In genomic region chr6:41332842-41333736, GRCh38 we compare ENCODE assay signal across 19 cellular contexts. TPM values are rescaled to one million over a fixed set of nuclear protein-coding genes. Genes with fewer than 3 reads are reported as not detected.
DNase-seq lines count a peak whose midpoint lies in the region; ATAC-seq, FAIRE-seq and TF ChIP-seq lines count a peak whose summit lies in the region.
"Had no signal": no experiment of that assay in that cellular context is flagged by ENCODE, and none has a peak within 500 bp of the region (broad histone marks: within the 10 kb centered on the region; RNA-seq: fewer than 3 reads in every experiment).

No MANE protein-coding gene starts in this region.

- H3K4me3 ChIP-seq in BLaER1 treated with 17β-estradiol and CSF1 and Interleukin-3, amounts not matched to agents 10 nM and 100 nM, result 0 out of 20 replicates have a peak overlapping the region, but pooled peaks of 1 of the 10 experiments have one; percentile 5
- H3K4me3 ChIP-seq in DOHH2 (ENCODE audit: low read length) (peak overlapping the region; percentile 21), BE2C (ENCODE audit: low read depth, low read length) (no peak overlapping the region)
- H3K4me3 ChIP-seq: thyroid gland had no signal

- peaks cover 39 to 76% (median 63%) of the 10 kb centered on the region in 10 experiments for H3K4me1 ChIP-seq in BLaER1 treated with 17β-estradiol and CSF1 and Interleukin-3, amounts not matched to agents 10 nM and 100 nM
- H3K4me1 ChIP-seq in DOHH2 (ENCODE audit: control insufficient read depth, low read length), result peaks cover 35% of the 10 kb centered on the region
- H3K4me1 ChIP-seq in BE2C, result no peaks in the 10 kb centered on the region
- H3K4me1 ChIP-seq: thyroid gland had no signal

- H3K27ac ChIP-seq in BLaER1 treated with 17β-estradiol and CSF1 and Interleukin-3, amounts not matched to agents 10 nM and 100 nM, result peak overlapping the region in 4 of 11 experiments; percentile 43 to 53 (median 44); a peak in 7 of 22 replicates
- peak overlapping the region; percentile 47 for H3K27ac ChIP-seq in DOHH2 (ENCODE audit: low read depth, low read length)
- H3K27ac ChIP-seq: epithelial cell of prostate, thyroid gland had no signal

- no peaks in the 10 kb centered on the region for H3K36me3 ChIP-seq in BLaER1 treated with 17β-estradiol and CSF1 and Interleukin-3, amounts not matched to agents 10 nM and 100 nM
- no peaks in the 10 kb centered on the region for H3K36me3 ChIP-seq in DOHH2 (ENCODE audit: control insufficient read depth, low read length)
- H3K36me3 ChIP-seq in BE2C, result no peaks in the 10 kb centered on the region
- H3K36me3 ChIP-seq: thyroid gland had no signal

- peaks cover 55 to 58% (median 55%) of the 10 kb centered on the region in 3 donors for H3K4me1 Mint-ChIP-seq in T-cell
- peaks cover 59 to 67% of the 10 kb centered on the region in 2 donors for H3K4me1 Mint-ChIP-seq in immature natural killer cell
- no peaks in the 10 kb centered on the region for H3K4me1 Mint-ChIP-seq in HFFc6 (ENCODE audit: low read depth)
- H3K4me1 Mint-ChIP-seq: neural crest cell had no signal

- peak overlapping the region in 5 of 11 experiments; percentile 9 to 59 (median 56); a peak in 9 of 22 replicates for H3K9ac ChIP-seq in BLaER1 treated with 17β-estradiol and CSF1 and Interleukin-3, amounts not matched to agents 10 nM and 100 nM

- H3K27ac Mint-ChIP-seq in T-cell (peak overlapping the region; percentile 70 to 90), immature natural killer cell (peak overlapping the region; percentile 92 to 98 (median 96)), HFFc6 (no peak overlapping the region)

- peak overlapping the region in 1 of 3 donors; percentile 73 for H3K4me3 Mint-ChIP-seq in T-cell
- H3K4me3 Mint-ChIP-seq in immature natural killer cell, result peak overlapping the region; percentile 71 to 84 (median 75)
- no peak overlapping the region for H3K4me3 Mint-ChIP-seq in HFFc6
- H3K4me3 Mint-ChIP-seq: neural crest cell had no signal

- H3F3A ChIP-seq in DOHH2 (ENCODE audit: control insufficient read depth, insufficient read depth), result no peaks in the 10 kb centered on the region

- FAIRE-seq in GM19239 (lab: Jason Lieb, UNC), result no peak
- FAIRE-seq: astrocyte had no signal

- TF ChIP-seq CTCF in DOHH2 (IDR thresholded peaks at IDR 0.05; ENCODE audit: low read depth, low read length, poor library complexity, severe bottlenecking) (no peak), HFFc6 (IDR thresholded peaks at IDR 0.05) (no peak), BE2C (IDR thresholded peaks at IDR 0.05; ENCODE audit: low read depth, low read length) (no peak)

- intact Hi-C loops in head of caudate nucleus (cut with DNase I), result no loop called here

- H4K20me1 ChIP-seq in BLaER1 treated with 17β-estradiol and CSF1 and Interleukin-3, amounts not matched to agents 10 nM and 100 nM, result no peaks in the 10 kb centered on the region; a peak in 1 of 22 replicates
- H4K20me1 ChIP-seq in DOHH2 (ENCODE audit: control insufficient read depth, insufficient read depth, low read depth, low read length), result no peaks in the 10 kb centered on the region

- no peaks in the 10 kb centered on the region for H3K36me3 Mint-ChIP-seq in T-cell
- H3K36me3 Mint-ChIP-seq in immature natural killer cell, result no peaks in the 10 kb centered on the region
- H3K36me3 Mint-ChIP-seq in HFFc6 (ENCODE audit: low read depth), result no peaks in the 10 kb centered on the region

- no peak for DNase-seq in T-cell
- no peak for DNase-seq in immature natural killer cell
- DNase-seq in head of caudate nucleus, result no peak
- DNase-seq in HFFc6, result no peak
- no peak for DNase-seq in BE2C
- DNase-seq in GM19239 (ENCODE audit: insufficient read length, low spot score), result no peak
- DNase-seq: cortex of kidney, mammary epithelial cell, NCI-H1092, NCI-H82, SW 1271, thyroid gland had no signal

- 0 out of 22 replicates have a peak, but pooled peaks cover 0 to 4% (median 0%) of the 10 kb centered on the region in 11 experiments for H3K27me3 ChIP-seq in BLaER1 treated with 17β-estradiol and CSF1 and Interleukin-3, amounts not matched to agents 10 nM and 100 nM
- peaks cover 4% of the 10 kb centered on the region; the same call in 1 of the 2 replicates for H3K27me3 ChIP-seq in DOHH2 (ENCODE audit: control insufficient read depth, low read length)
- H3K27me3 ChIP-seq in BE2C, result peaks cover 10% of the 10 kb centered on the region
- H3K27me3 ChIP-seq: thyroid gland had no signal

- H3K9me3 ChIP-seq in BLaER1 treated with 17β-estradiol and CSF1 and Interleukin-3, amounts not matched to agents 10 nM and 100 nM (replicated peaks in 1 of 11), result no peaks in the 10 kb centered on the region
- no peaks in the 10 kb centered on the region for H3K9me3 ChIP-seq in DOHH2 (ENCODE audit: control insufficient read depth, insufficient read depth, low read length)
- no peaks in the 10 kb centered on the region for H3K9me3 ChIP-seq in BE2C
- H3K9me3 ChIP-seq: thyroid gland had no signal

- CTCF ChIA-PET in T-cell (lab: Charles Lee), result interaction anchor here (0.7 to 3.0 kb wide), 7 partner anchors 12 to 38 kb away, joined by 3 to 14 read pairs (median 3); no protein-coding TSS in a partner anchor

- no peaks in the 10 kb centered on the region for H3K79me2 ChIP-seq in DOHH2 (ENCODE audit: control insufficient read depth, low read length)

- H3K9me3 Mint-ChIP-seq in T-cell, result no peaks in the 10 kb centered on the region
- no peaks in the 10 kb centered on the region for H3K9me3 Mint-ChIP-seq in immature natural killer cell
- no peaks in the 10 kb centered on the region for H3K9me3 Mint-ChIP-seq in HFFc6
- H3K9me3 Mint-ChIP-seq: activated T-cell treated with anti-CD3 and anti-CD28 coated beads, Interleukin-2, amount 50 U/mL, for 4 hours; neural crest cell had no signal

- peak overlapping the region; percentile 64 to 93 (median 83) for H3K4me2 ChIP-seq in BLaER1 treated with 17β-estradiol and CSF1 and Interleukin-3, amounts not matched to agents 10 nM and 100 nM
- peak overlapping the region; percentile 51 for H3K4me2 ChIP-seq in DOHH2 (ENCODE audit: low read length)

- H3K9me2 ChIP-seq in DOHH2 (replicated peaks; ENCODE audit: control insufficient read depth, low read length), result no peaks in the 10 kb centered on the region

- ATAC-seq in T-cell (replicated peaks in 1 of 4), result no peak

- POLR2A ChIA-PET in T-cell (lab: Charles Lee), result interaction anchor here in 1 of 2 donors (0.6 to 0.7 kb wide), 2 partner anchors 56 to 351 kb away, joined by 6 to 8 read pairs; no protein-coding TSS in a partner anchor

- H3K27me3 Mint-ChIP-seq in T-cell (peaks cover 3 to 5% of the 10 kb centered on the region in 2 donors), immature natural killer cell (ENCODE audit: low read depth in 3 of 3) (peaks cover 11 to 16% (median 16%) of the 10 kb centered on the region in 3 donors), HFFc6 (ENCODE audit: insufficient read depth) (peaks cover 56% of the 10 kb centered on the region)

RNA-seq across cellular contexts. Expression of gene NCR2, which starts 2.3 kb away (rescaled TPM):
- not detected for total RNA-seq in T-cell
- under 1 TPM in 2 of 3 donors, not detected in 1; 0.91 to 0.97 TPM for polyA plus RNA-seq in immature natural killer cell
- total RNA-seq in HFFc6 (2021; fragmentation: NEBNext Ultra II Directional; extraction: Animal tissue kit (Norgen Biotek cat#: 25700)), result not detected
- not detected for polyA plus RNA-seq in BE2C (2012; ENCODE audit: insufficient read depth, insufficient read length, low read depth)
- total RNA-seq: activated T-cell treated with anti-CD3 and anti-CD28 coated beads, Interleukin-2, amount 50 U/mL, for 4 hours; astrocyte; Daoy; mammary epithelial cell; neural crest cell; thyroid gland had no signal
- polyA plus RNA-seq: mammary epithelial cell had no signal

RNA-seq across cellular contexts. Expression of gene TREM1, which starts 46.6 kb away (rescaled TPM):
- total RNA-seq in T-cell, result under 1 TPM in 1 of 5 donors, not detected in 4; 0.23 TPM
- polyA plus RNA-seq in immature natural killer cell, result 1 to 10 TPM in 1 of 3 donors, not detected in 2; 2.8 TPM
- total RNA-seq in HFFc6 (2021; fragmentation: NEBNext Ultra II Directional; extraction: Animal tissue kit (Norgen Biotek cat#: 25700)), result under 1 TPM in 1 of 6 experiments, not detected in 5; 0.09 TPM
- polyA plus RNA-seq in BE2C (2012; ENCODE audit: insufficient read depth, insufficient read length, low read depth), result not detected
- total RNA-seq: activated T-cell treated with anti-CD3 and anti-CD28 coated beads, Interleukin-2, amount 50 U/mL, for 4 hours; Daoy; neural crest cell had no signal
